In the genomic region with DNA sequence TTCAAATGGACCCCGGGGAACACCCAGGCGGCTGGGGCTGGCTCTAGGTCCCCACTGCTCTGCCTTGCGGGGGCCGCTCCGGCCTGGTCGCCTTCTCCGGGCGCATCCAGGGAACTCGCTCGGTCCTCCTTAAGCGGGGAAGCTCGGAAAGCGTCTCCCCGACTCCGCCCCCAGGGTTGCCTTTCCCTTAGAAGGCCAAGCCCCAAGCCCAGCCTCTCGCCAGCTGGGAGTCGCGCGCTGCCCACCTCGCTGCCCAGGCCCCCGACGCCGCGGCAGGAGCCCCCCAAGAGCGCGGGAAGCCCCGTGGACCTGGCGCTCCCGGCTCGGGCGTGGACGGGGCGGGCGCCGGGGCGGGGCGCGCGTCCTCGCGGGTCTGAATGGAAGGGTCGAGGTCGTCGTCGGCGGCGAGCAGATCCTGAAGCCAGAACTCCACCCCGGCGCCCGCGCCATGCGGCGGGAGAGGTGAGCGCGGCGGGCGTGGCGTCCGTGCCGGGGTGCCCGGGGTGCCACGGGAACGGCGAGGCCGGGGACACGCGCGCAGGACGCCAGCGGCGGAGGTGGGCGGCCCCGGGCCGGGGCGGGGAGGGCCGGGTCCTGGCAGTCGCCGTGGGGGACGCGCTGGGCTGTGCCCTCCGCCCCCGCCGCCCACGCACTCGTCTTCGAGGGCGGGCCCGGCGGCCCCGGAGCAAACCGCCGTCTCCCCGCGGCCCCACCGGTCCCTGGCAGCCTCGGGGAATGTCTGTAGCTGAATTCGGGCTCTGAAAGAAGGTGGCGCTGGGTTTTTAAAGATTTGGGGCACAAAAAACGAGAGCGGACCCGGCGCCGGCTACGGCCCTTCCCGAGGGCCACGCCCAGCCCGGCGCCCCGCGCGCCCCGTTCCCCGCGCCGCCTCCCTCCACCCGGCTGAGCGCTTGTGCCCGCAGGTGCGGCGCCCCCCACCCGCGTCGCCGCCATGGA, we compare ENCODE assay signal across 8 cellular contexts. TPM values are rescaled to one million over a fixed set of nuclear protein-coding genes. Genes with fewer than 3 reads are reported as not detected.
DNase-seq lines count a peak whose midpoint lies in the region; ATAC-seq and TF ChIP-seq lines count a peak whose summit lies in the region.

A gene with protein sequence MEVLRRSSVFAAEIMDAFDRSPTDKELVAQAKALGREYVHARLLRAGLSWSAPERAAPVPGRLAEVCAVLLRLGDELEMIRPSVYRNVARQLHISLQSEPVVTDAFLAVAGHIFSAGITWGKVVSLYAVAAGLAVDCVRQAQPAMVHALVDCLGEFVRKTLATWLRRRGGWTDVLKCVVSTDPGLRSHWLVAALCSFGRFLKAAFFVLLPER (plus strand): TSS at position 214 of the 957 bp plus-strand sequence. CDS start 739 bp downstream, at position 953.

- H3K4me3 ChIP-seq in ACC112 (ENCODE audit: low read depth, low read length) = peak within 1 kb of the TSS; percentile 79
- peak within 1 kb of the TSS; percentile 82 for H3K4me3 ChIP-seq in GM23338
- H3K4me3 ChIP-seq in mesendoderm (ENCODE audit: low read length) = peak within 1 kb of the TSS; percentile 71

- H3K27me3 ChIP-seq in ACC112 (ENCODE audit: insufficient read depth, low read length) = no peaks in the 10 kb centered on the region
- H3K27me3 ChIP-seq in GM23338 (ENCODE audit: insufficient read depth) = peaks cover 8% of the 10 kb centered on the region; the same call in 1 of the 2 replicates
- H3K27me3 ChIP-seq in mesendoderm (ENCODE audit: insufficient read depth, low read length, poor library complexity) = no peaks in the 10 kb centered on the region

- H3K27me3 Mint-ChIP-seq in GM23338 (ENCODE audit: insufficient read depth, low read depth, poor library complexity) (peaks cover 30% of the 10 kb centered on the region), endothelial cell (ENCODE audit: unreplicated experiment) (peaks cover 13% of the 10 kb centered on the region)

- peaks cover 13% of the 10 kb centered on the region for H4K20me1 ChIP-seq in GM23338 (replicated peaks; ENCODE audit: insufficient read depth)

- peak within 1 kb of the TSS; percentile 85 for H3K9ac ChIP-seq in mesendoderm (ENCODE audit: low read length)

- H2BK120ac ChIP-seq in mesendoderm (ENCODE audit: low read depth, low read length) = no peak within 1 kb of the TSS

- H4K8ac ChIP-seq in mesendoderm (ENCODE audit: low read depth, low read length) = no peak within 1 kb of the TSS

- H3K4me1 ChIP-seq in ACC112 (ENCODE audit: control insufficient read depth, insufficient read depth, low read length, unreplicated experiment) = peaks cover 23% of the 10 kb centered on the region
- peaks cover 10% of the 10 kb centered on the region for H3K4me1 ChIP-seq in GM23338 (ENCODE audit: insufficient read depth)
- peaks cover 4% of the 10 kb centered on the region for H3K4me1 ChIP-seq in mesendoderm (ENCODE audit: control insufficient read depth, low read depth, low read length)

- H3K9me3 Mint-ChIP-seq in GM23338 (peaks cover 23% of the 10 kb centered on the region), endothelial cell (ENCODE audit: unreplicated experiment) (no peaks in the 10 kb centered on the region)

- H3K27ac ChIP-seq in ACC112 (ENCODE audit: low read depth, low read length) = peak within 1 kb of the TSS; percentile 45; the same call in 1 of the 2 replicates
- H3K27ac ChIP-seq in GM23338 (ENCODE audit: low read depth) = no peak within 1 kb of the TSS
- H3K27ac ChIP-seq in mesendoderm (ENCODE audit: low read depth, low read length) = no peak within 1 kb of the TSS

- H2AFZ ChIP-seq in ACC112 (ENCODE audit: low read length, unreplicated experiment) = peak within 1 kb of the TSS; percentile 91
- H2AFZ ChIP-seq in GM23338 = peak within 1 kb of the TSS; percentile 73

- H3K79me1 ChIP-seq in mesendoderm (ENCODE audit: low read length) = peaks cover 16% of the 10 kb centered on the region

- H2AK5ac ChIP-seq in mesendoderm (ENCODE audit: low read length) = no peak within 1 kb of the TSS

- no peaks in the 10 kb centered on the region for H3K9me2 ChIP-seq in GM23338 (ENCODE audit: insufficient read depth)

- peak; percentile 80 for ATAC-seq in GM23338
- no peak for ATAC-seq in GM18502 (IDR thresholded peaks at IDR 0.05; ENCODE audit: poor library complexity, unreplicated experiment)

- peak within 1 kb of the TSS; percentile 38 for H3K4ac ChIP-seq in mesendoderm (ENCODE audit: low read depth, low read length)

- no peak within 1 kb of the TSS for H3K27ac Mint-ChIP-seq in GM23338
- peak within 1 kb of the TSS; percentile 76 for H3K27ac Mint-ChIP-seq in endothelial cell (ENCODE audit: unreplicated experiment)

- DNase-seq in GM23338 (ENCODE audit: low spot score) (peak; percentile 96), SW 1271 (lab: John Stamatoyannopoulos, UW) (peak; percentile 52 to 72), endothelial cell (ENCODE audit: low spot score) (peak; percentile 76), mesendoderm (peak; percentile 89), superior temporal gyrus (ENCODE audit: extremely low spot score) (peak; percentile 78), NK-92 (lab: John Stamatoyannopoulos, UW; ENCODE audit: unreplicated experiment) (no peak)

- no peak for TF ChIP-seq CTCF in GM23338 (conservative IDR thresholded peaks at IDR 0.05; ENCODE audit: low read depth in 2 of 2)
- TF ChIP-seq CTCF in endothelial cell (IDR thresholded peaks at IDR 0.05; ENCODE audit: unreplicated experiment) = no peak

- H3K4me2 ChIP-seq in GM23338 (peak within 1 kb of the TSS; percentile 87), mesendoderm (ENCODE audit: low read length) (peak within 1 kb of the TSS; percentile 73)

- peaks cover 8% of the 10 kb centered on the region; the same call in 2 of the 3 replicates for H3K36me3 Mint-ChIP-seq in GM23338 (ENCODE audit: low read depth)
- H3K36me3 Mint-ChIP-seq in endothelial cell (ENCODE audit: low read depth, unreplicated experiment) = peaks cover 5% of the 10 kb centered on the region

- H2BK15ac ChIP-seq in mesendoderm (replicated peaks; ENCODE audit: low read depth) = no peak within 1 kb of the TSS

- H3K18ac ChIP-seq in mesendoderm (ENCODE audit: low read length) = peak within 1 kb of the TSS; percentile 65

- H3F3A ChIP-seq in GM23338 (replicated peaks; ENCODE audit: low read depth) = no peaks in the 10 kb centered on the region

- WGBS in mesendoderm (ENCODE audit: extremely low coverage, insufficient coverage, low lambda C conversion rate) = no CpG with 5 or more reads among the region's 124 CpGs

- peak within 1 kb of the TSS; percentile 66 for H3K23ac ChIP-seq in mesendoderm (ENCODE audit: low read length)

- H3K4me3 Mint-ChIP-seq in GM23338 = peak within 1 kb of the TSS; percentile 75
- peak within 1 kb of the TSS; percentile 92 for H3K4me3 Mint-ChIP-seq in endothelial cell (ENCODE audit: unreplicated experiment)

- no peak within 1 kb of the TSS for H4K5ac ChIP-seq in mesendoderm (ENCODE audit: low read length)

- H3K79me2 ChIP-seq in ACC112 (ENCODE audit: control insufficient read depth, insufficient read depth, low read length, unreplicated experiment) = peaks cover 21% of the 10 kb centered on the region
- H3K79me2 ChIP-seq in GM23338 (replicated peaks; ENCODE audit: insufficient read depth) = peaks cover 4% of the 10 kb centered on the region
- H3K79me2 ChIP-seq in mesendoderm (ENCODE audit: control insufficient read depth, insufficient read depth, low read length) = peaks cover 15% of the 10 kb centered on the region

- no peak within 1 kb of the TSS for H2BK5ac ChIP-seq in mesendoderm (ENCODE audit: low read length)

- H3K4me1 Mint-ChIP-seq in GM23338 = peaks cover 25% of the 10 kb centered on the region
- peaks cover 41% of the 10 kb centered on the region for H3K4me1 Mint-ChIP-seq in endothelial cell (ENCODE audit: unreplicated experiment)

- peak within 1 kb of the TSS; percentile 94 for H3K56ac ChIP-seq in mesendoderm (ENCODE audit: low read length)

- no peaks in the 10 kb centered on the region for H3K36me3 ChIP-seq in ACC112 (ENCODE audit: insufficient read depth, low read length)
- H3K36me3 ChIP-seq in GM23338 (ENCODE audit: insufficient read depth) = no peaks in the 10 kb centered on the region
- H3K36me3 ChIP-seq in mesendoderm (ENCODE audit: control insufficient read depth, insufficient read depth, low read length) = peaks cover 1% of the 10 kb centered on the region

TF ChIP-seq in GM23338, 12 proteins besides CTCF, POLR2A, EP300 and RAD21:
- no peak for TF ChIP-seq ZNF331 (CRISPR knock-in tag; IDR thresholded peaks at IDR 0.05; ENCODE audit: low read depth)
- peak; percentile 43; the same call in 1 of the 2 replicates for TF ChIP-seq POLR2AphosphoS5 (IDR thresholded peaks at IDR 0.05; ENCODE audit: low read depth)

RNA-seq across cellular contexts. Expression of the gene that starts here (rescaled TPM):
- total RNA-seq in GM23338 (2014; rRNA removed; shearing (Covaris generic)) = 33.4 and 36.7 TPM in 2 replicates
- polyA plus RNA-seq in GM23338 (2016; fragmentation: Nextera tagmentation; extraction: Ambion mirVana) = 13.5 and 13.6 TPM in 2 replicates
- total RNA-seq in endothelial cell (ENCODE audit: unreplicated experiment) = 110 TPM
- 30.7 TPM for polyA plus RNA-seq in mesendoderm (2013, experiment 1 of 2)
- 31.0 TPM for polyA plus RNA-seq in mesendoderm (2013, experiment 2 of 2)
